Comparison of ENCODE assay signal across 27 cellular contexts in genomic region chr2:150588210-150588870, GRCh38.
DNase-seq lines count a peak whose midpoint lies in the region; ATAC-seq, FAIRE-seq and TF ChIP-seq lines count a peak whose summit lies in the region.
"Had no signal": no experiment of that assay in that cellular context is flagged by ENCODE, and none has a peak within 500 bp of the region (broad histone marks: within the 10 kb centered on the region; RNA-seq: fewer than 3 reads in every experiment).

No MANE protein-coding gene starts in this region.

- DNase-seq in A549 (ENCODE audit: low read depth in 1 of 2, low spot score in 1 of 2), result peak in 1 of 2 experiments; percentile 38
- DNase-seq in HFFc6, result no peak
- peak in 1 of 3 donors; percentile 68 for DNase-seq in right lobe of liver
- no peak for DNase-seq in T1000 (lab: John Stamatoyannopoulos, UW)
- no peak for DNase-seq in activated gamma-delta T cell (lab: John Stamatoyannopoulos, UW)
- DNase-seq: ACHN; activated CD4-positive, alpha-beta T cell treated with anti-CD3 and anti-CD28 coated beads for 36 hours; activated naive CD4-positive, alpha-beta T cell; activated T-cell treated with anti-CD3 and anti-CD28 coated beads, Interleukin-2, amount 50 U/mL, for 24 hours; C1 segment of cervical spinal cord; Calu3; effector memory CD8-positive, alpha-beta T cell; KBM-7; kidney; MG63; NCI-H1417 treated with DMSO at 0.1 percent for 48 hours; Peyer's patch; stimulated activated CD4-positive, alpha-beta T cell treated with anti-CD3 and anti-CD28 coated beads, Interleukin-4, amount 100 ng/mL, for 24 hours; stimulated activated naive B cell treated with anti-CD40 and anti-IgM and Interleukin-4, amounts not matched to agents 10 μg/mL and 1 μg/mL and 100 μg/mL, for 72 hours; T-helper 17 cell had no signal

- WGBS in A549 (ENCODE audit: missing lambda C conversion rate), result 74% methylated on average over 5 of the region's 5 CpGs
- 41% methylated on average over 5 of the region's 5 CpGs for WGBS in right lobe of liver (ENCODE audit: insufficient coverage, low coverage, low lambda C conversion rate, missing lambda C conversion rate)

- H3K9me3 Mint-ChIP-seq in HFFc6 (no peaks in the 10 kb centered on the region), brain (peaks cover 0 to under 1% (median 0%) of the 10 kb centered on the region in 5 experiments)
- H3K9me3 Mint-ChIP-seq: activated T-cell treated with anti-CD3 and anti-CD28 coated beads, Interleukin-2, amount 50 U/mL, for 24 hours; effector memory CD8-positive, alpha-beta T cell had no signal

- peak overlapping the region; percentile 79 for H3K4me3 Mint-ChIP-seq in HFFc6
- H3K4me3 Mint-ChIP-seq in brain, result no peak overlapping the region
- H3K4me3 Mint-ChIP-seq: activated CD4-positive, alpha-beta T cell treated with anti-CD3 and anti-CD28 coated beads for 36 hours; activated T-cell treated with anti-CD3 and anti-CD28 coated beads, Interleukin-2, amount 50 U/mL, for 24 hours; effector memory CD8-positive, alpha-beta T cell; stimulated activated naive B cell treated with anti-CD40 and anti-IgM and Interleukin-4, amounts not matched to agents 10 μg/mL and 1 μg/mL and 100 μg/mL, for 72 hours; T-helper 17 cell had no signal

- no peak for TF ChIP-seq CTCF in A549 (IDR thresholded peaks at IDR 0.05)
- no peak for TF ChIP-seq CTCF in HFFc6 (IDR thresholded peaks at IDR 0.05)
- TF ChIP-seq CTCF in brain (conservative IDR thresholded peaks at IDR 0.05), result no peak
- TF ChIP-seq CTCF in right lobe of liver (IDR thresholded peaks at IDR 0.05), result no peak

- H3K4me3 ChIP-seq in A549 (no peak overlapping the region), right lobe of liver (no peak overlapping the region)
- H3K4me3 ChIP-seq: MG63, Peyer's patch had no signal

- H3K36me3 Mint-ChIP-seq in HFFc6 (ENCODE audit: low read depth) (peaks cover 8% of the 10 kb centered on the region; the same call in 1 of the 2 replicates), brain (no peaks in the 10 kb centered on the region)
- H3K36me3 Mint-ChIP-seq: stimulated activated naive B cell treated with anti-CD40 and anti-IgM and Interleukin-4, amounts not matched to agents 10 μg/mL and 1 μg/mL and 100 μg/mL, for 72 hours had no signal

- TF ChIP-seq POLR2A in A549 (IDR thresholded peaks at IDR 0.05; ENCODE audit: low read length), result no peak
- TF ChIP-seq POLR2A in right lobe of liver (IDR thresholded peaks at IDR 0.05), result no peak

- no peaks in the 10 kb centered on the region for H3K27me3 ChIP-seq in right lobe of liver
- H3K27me3 ChIP-seq: MG63, Peyer's patch had no signal

- POLR2A ChIA-PET in A549 (lab: Yijun Ruan, JAX), result interaction anchor here (0.6 to 1.4 kb wide), 2 partner anchors 12 to 13 kb away, joined by 3 to 10 read pairs; no protein-coding TSS in a partner anchor

- ATAC-seq in A549 (peak in 1 of 2 experiments; percentile 18; a peak in 1 of 6 replicates), right lobe of liver (peak; percentile 71 to 82 (median 76)), HG02938 (IDR thresholded peaks at IDR 0.05; ENCODE audit: unreplicated experiment) (no peak), HG02970 (IDR thresholded peaks at IDR 0.05; ENCODE audit: low FRiP score, unreplicated experiment) (no peak)
- ATAC-seq: activated CD4-positive, alpha-beta T cell treated with anti-CD3 and anti-CD28 coated beads for 36 hours; effector memory CD8-positive, alpha-beta T cell; esophagus mucosa; HCT116; stimulated activated naive B cell treated with anti-CD40 and anti-IgM and Interleukin-4, amounts not matched to agents 10 μg/mL and 1 μg/mL and 100 μg/mL, for 72 hours; T-helper 17 cell had no signal

- no peaks in the 10 kb centered on the region for H3K9me3 ChIP-seq in A549
- no peaks in the 10 kb centered on the region for H3K9me3 ChIP-seq in right lobe of liver
- H3K9me3 ChIP-seq: MG63, Peyer's patch had no signal

- intact Hi-C loops in right lobe of liver (cut with DNase I), result no loop called here

- TF ChIP-seq EP300 in A549 (IDR thresholded peaks at IDR 0.05), result no peak

- H3K4me1 Mint-ChIP-seq in HFFc6 (ENCODE audit: low read depth), result peaks cover 93% of the 10 kb centered on the region
- H3K4me1 Mint-ChIP-seq in brain, result peaks cover 51% of the 10 kb centered on the region
- H3K4me1 Mint-ChIP-seq: activated CD4-positive, alpha-beta T cell treated with anti-CD3 and anti-CD28 coated beads for 36 hours; stimulated activated naive B cell treated with anti-CD40 and anti-IgM and Interleukin-4, amounts not matched to agents 10 μg/mL and 1 μg/mL and 100 μg/mL, for 72 hours; T-helper 17 cell had no signal

- H3K4me1 ChIP-seq in A549 (peaks cover 48% of the 10 kb centered on the region), right lobe of liver (peaks cover 0 to 23% (median 10%) of the 10 kb centered on the region in 4 donors)
- H3K4me1 ChIP-seq: Peyer's patch had no signal

- H3K27me3 Mint-ChIP-seq in HFFc6 (ENCODE audit: insufficient read depth), result no peaks in the 10 kb centered on the region; the same call in 1 of the 2 replicates
- no peaks in the 10 kb centered on the region for H3K27me3 Mint-ChIP-seq in brain
- H3K27me3 Mint-ChIP-seq: activated CD4-positive, alpha-beta T cell treated with anti-CD3 and anti-CD28 coated beads for 36 hours; activated T-cell treated with anti-CD3 and anti-CD28 coated beads, Interleukin-2, amount 50 U/mL, for 24 hours; effector memory CD8-positive, alpha-beta T cell; stimulated activated naive B cell treated with anti-CD40 and anti-IgM and Interleukin-4, amounts not matched to agents 10 μg/mL and 1 μg/mL and 100 μg/mL, for 72 hours; T-helper 17 cell had no signal

- TF ChIP-seq RAD21 in A549 (conservative IDR thresholded peaks at IDR 0.05 in 1 of 2, IDR thresholded peaks at IDR 0.05 in 1 of 2), result no peak

- FAIRE-seq in A549 (lab: Jason Lieb, UNC), result no peak
- FAIRE-seq: colon, GM19239, kidney had no signal

- H3K27ac Mint-ChIP-seq in HFFc6, result peak overlapping the region; percentile 96
- H3K27ac Mint-ChIP-seq in brain, result peak overlapping the region in 3 of 5 experiments; percentile 15 to 65 (median 37)
- H3K27ac Mint-ChIP-seq: activated CD4-positive, alpha-beta T cell treated with anti-CD3 and anti-CD28 coated beads for 36 hours; activated T-cell treated with anti-CD3 and anti-CD28 coated beads, Interleukin-2, amount 50 U/mL, for 24 hours; effector memory CD8-positive, alpha-beta T cell; stimulated activated naive B cell treated with anti-CD40 and anti-IgM and Interleukin-4, amounts not matched to agents 10 μg/mL and 1 μg/mL and 100 μg/mL, for 72 hours; T-helper 17 cell had no signal

- peak overlapping the region; percentile 65 for H3K4me2 ChIP-seq in A549

- H3K36me3 ChIP-seq in right lobe of liver, result no peaks in the 10 kb centered on the region
- H3K36me3 ChIP-seq: MG63, Peyer's patch had no signal

- peak overlapping the region; percentile 75 to 83 for H3K27ac ChIP-seq in A549
- peak overlapping the region in 2 of 3 donors; percentile 60 to 81 for H3K27ac ChIP-seq in right lobe of liver
- H3K27ac ChIP-seq: Peyer's patch had no signal

- CTCF ChIA-PET in A549 (lab: Yijun Ruan, JAX), result interaction anchor here (1.1 kb wide), 1 partner anchor 993 kb away, joined by 3 read pairs; no protein-coding TSS in a partner anchor

TF ChIP-seq in A549, 52 proteins besides CTCF, POLR2A, EP300 and RAD21:
- TF ChIP-seq NPAS2 (CRISPR knock-in tag; IDR thresholded peaks at IDR 0.05; ENCODE audit: borderline replicate concordance) (no peak), HES2 (IDR thresholded peaks at IDR 0.05) (no peak), CBX8 (IDR thresholded peaks at IDR 0.05) (no peak)
TF ChIP-seq in A549: peak in this region for 0.

Comparison
In these comparisons a context has a peak if more than half of its experiments do, and no peak if none do; other contexts are left out.
1. ATAC-seq: peak in right lobe of liver (4 of 4); none in HG02938 (single experiment) and HG02970 (single experiment).